In genomic region chr3:196985954-196986885, GRCh38 we compare ENCODE assay signal across 17 cellular contexts. TPM values are rescaled to one million over a fixed set of nuclear protein-coding genes. Genes with fewer than 3 reads are reported as not detected.
DNase-seq lines count a peak whose midpoint lies in the region; ATAC-seq, FAIRE-seq and TF ChIP-seq lines count a peak whose summit lies in the region.
"Had no signal": no experiment of that assay in that cellular context is flagged by ENCODE, and none has a peak within 500 bp of the region (broad histone marks: within the 10 kb centered on the region; RNA-seq: fewer than 3 reads in every experiment).

No MANE protein-coding gene starts in this region.

- CTCF ChIA-PET in K562 (lab: Yijun Ruan, JAX; ENCODE audit: low intra/inter-chr PET ratio) = no interaction called here

- no peaks in the 10 kb centered on the region for H3F3A ChIP-seq in GM23338 (replicated peaks; ENCODE audit: low read depth)

- intact Hi-C loops in K562 (cut with micrococcal nuclease) (no loop called here), kidney (cut with DNase I) (no loop called here), lower lobe of right lung (cut with DNase I) (no loop called here)

- H3K9me3 ChIP-seq in K562 (replicated peaks; ENCODE audit: control insufficient read depth, insufficient read depth, low read depth, low read length) (peaks cover 11% of the 10 kb centered on the region), kidney (ENCODE audit: control insufficient read depth in 1 of 2, low read length in 2 of 2) (peaks cover 0 to 6% of the 10 kb centered on the region in 2 donors), suprapubic skin (peaks cover 5% of the 10 kb centered on the region), lower lobe of right lung (peaks cover 7% of the 10 kb centered on the region)
- H3K9me3 ChIP-seq: HAP-1, prostate gland had no signal

- H3K27ac Mint-ChIP-seq in GM23338 = no peak overlapping the region
- H3K27ac Mint-ChIP-seq: activated CD4-positive, alpha-beta T cell treated with anti-CD3 and anti-CD28 coated beads, Interleukin-2, amount 10 ng/mL, durations not matched to agents 24 days and 14 days; activated naive CD4-positive, alpha-beta T cell treated with anti-CD3 and anti-CD28 coated beads, Interleukin-2, amount 10 ng/mL, durations not matched to agents 7 days and 5 days; dendritic cell treated with granulocyte-macrophage colony-stimulating factor and Interleukin-4, amounts not matched to agents 40 ng/mL and 50 ng/mL, for 4 days had no signal

- H3K9me3 Mint-ChIP-seq in GM23338 = peaks cover 13% of the 10 kb centered on the region

- H3K27ac ChIP-seq in GM23338 (ENCODE audit: low read depth) (no peak overlapping the region), K562 (ENCODE audit: extremely low read depth, low read depth, low read length) (no peak overlapping the region), kidney (ENCODE audit: low read depth in 2 of 2, low read length in 2 of 2) (no peak overlapping the region), suprapubic skin (no peak overlapping the region), lower lobe of right lung (no peak overlapping the region)
- H3K27ac ChIP-seq: epithelial cell of prostate, prostate gland had no signal

- ATAC-seq in GM23338 = no peak
- ATAC-seq in K562 = no peak
- ATAC-seq in lower lobe of right lung = no peak
- no peak for ATAC-seq in HG03439 (IDR thresholded peaks at IDR 0.05; ENCODE audit: unreplicated experiment)

- H4K20me1 ChIP-seq in GM23338 (replicated peaks; ENCODE audit: insufficient read depth) (no peaks in the 10 kb centered on the region), K562 (replicated peaks; ENCODE audit: control insufficient read depth, insufficient read depth, low read length) (0 out of 2 replicates have a peak, but pooled peaks cover 4% of the 10 kb centered on the region)

- no peaks in the 10 kb centered on the region for H3K4me1 ChIP-seq in GM23338 (ENCODE audit: insufficient read depth)
- peaks cover 18 to 33% of the 10 kb centered on the region in 2 experiments for H3K4me1 ChIP-seq in K562 (replicated peaks in 1 of 2; ENCODE audit: control insufficient read depth in 2 of 2, insufficient read depth in 2 of 2, low read length in 2 of 2)
- H3K4me1 ChIP-seq in kidney (ENCODE audit: control insufficient read depth in 1 of 2, insufficient read depth in 1 of 2, low read depth in 1 of 2, low read length in 2 of 2) = no peaks in the 10 kb centered on the region
- no peaks in the 10 kb centered on the region for H3K4me1 ChIP-seq in suprapubic skin
- no peaks in the 10 kb centered on the region for H3K4me1 ChIP-seq in lower lobe of right lung
- H3K4me1 ChIP-seq: HAP-1, prostate gland had no signal

- H3K27me3 Mint-ChIP-seq in GM23338 (ENCODE audit: insufficient read depth, low read depth, poor library complexity) = peaks cover 5% of the 10 kb centered on the region

- no peak overlapping the region for H3K4me3 ChIP-seq in GM23338
- H3K4me3 ChIP-seq in K562 = no peak overlapping the region
- H3K4me3 ChIP-seq in kidney (ENCODE audit: low read length in 2 of 2) = no peak overlapping the region
- H3K4me3 ChIP-seq in suprapubic skin = no peak overlapping the region
- H3K4me3 ChIP-seq in lower lobe of right lung = no peak overlapping the region
- H3K4me3 ChIP-seq: HAP-1, prostate gland had no signal

- BruUV-seq in K562 (replicated peaks; lab: Mats Ljungman, UMichigan) = no TSS peak

- no peak overlapping the region for H3K4me2 ChIP-seq in GM23338
- H3K4me2 ChIP-seq in K562 (ENCODE audit: insufficient read depth, low read length) = no peak overlapping the region

- TF ChIP-seq CTCF in GM23338 (conservative IDR thresholded peaks at IDR 0.05; ENCODE audit: low read depth in 2 of 2) (peak; percentile 8 to 44; a peak in 3 of 4 replicates), K562 (IDR thresholded peaks at IDR 0.05 in 2 of 3, conservative IDR thresholded peaks at IDR 0.05 in 1 of 3; ENCODE audit: insufficient read depth in 2 of 3, low read depth in 1 of 3, low read length in 3 of 3) (no peak), kidney (IDR thresholded peaks at IDR 0.05; ENCODE audit: borderline replicate concordance, extremely low read depth, insufficient read depth) (no peak), suprapubic skin (IDR thresholded peaks at IDR 0.05) (no peak), lower lobe of right lung (IDR thresholded peaks at IDR 0.05) (no peak)

- no peak for FAIRE-seq in K562 (lab: Jason Lieb, UNC)
- FAIRE-seq in kidney (lab: Jason Lieb, UNC) = peak; percentile 44
- FAIRE-seq: GM18507 had no signal

- no peaks in the 10 kb centered on the region for H3K4me1 Mint-ChIP-seq in GM23338
- H3K4me1 Mint-ChIP-seq: activated CD4-positive, alpha-beta T cell treated with anti-CD3 and anti-CD28 coated beads, Interleukin-2, amount 10 ng/mL, durations not matched to agents 24 days and 14 days; activated naive CD4-positive, alpha-beta T cell treated with anti-CD3 and anti-CD28 coated beads, Interleukin-2, amount 10 ng/mL, durations not matched to agents 7 days and 5 days had no signal

- H3K79me2 ChIP-seq in GM23338 (replicated peaks; ENCODE audit: insufficient read depth) = no peaks in the 10 kb centered on the region
- no peaks in the 10 kb centered on the region for H3K79me2 ChIP-seq in K562 (ENCODE audit: control insufficient read depth, insufficient read depth, low read length)

- H3K9me2 ChIP-seq in GM23338 (ENCODE audit: insufficient read depth) = no peaks in the 10 kb centered on the region

- peaks cover 5% of the 10 kb centered on the region; the same call in 2 of the 3 replicates for H3K36me3 Mint-ChIP-seq in GM23338 (ENCODE audit: low read depth)
- H3K36me3 Mint-ChIP-seq: activated naive CD4-positive, alpha-beta T cell treated with anti-CD3 and anti-CD28 coated beads, Interleukin-2, amount 10 ng/mL, durations not matched to agents 7 days and 5 days had no signal

- H3K27me3 ChIP-seq in GM23338 (ENCODE audit: insufficient read depth) = no peaks in the 10 kb centered on the region
- H3K27me3 ChIP-seq in K562 (ENCODE audit: control insufficient read depth in 2 of 2, insufficient read depth in 2 of 2, low read length in 2 of 2) = no peaks in the 10 kb centered on the region
- peaks cover 4% of the 10 kb centered on the region for H3K27me3 ChIP-seq in suprapubic skin
- peaks cover 15% of the 10 kb centered on the region for H3K27me3 ChIP-seq in lower lobe of right lung (ENCODE audit: low read depth)

- H3K4me3 Mint-ChIP-seq in GM23338 = no peak overlapping the region
- H3K4me3 Mint-ChIP-seq: activated CD4-positive, alpha-beta T cell treated with anti-CD3 and anti-CD28 coated beads, Interleukin-2, amount 10 ng/mL, durations not matched to agents 24 days and 14 days; activated naive CD4-positive, alpha-beta T cell treated with anti-CD3 and anti-CD28 coated beads, Interleukin-2, amount 10 ng/mL, durations not matched to agents 7 days and 5 days; dendritic cell treated with granulocyte-macrophage colony-stimulating factor and Interleukin-4, amounts not matched to agents 40 ng/mL and 50 ng/mL, for 4 days had no signal

- TF ChIP-seq POLR2A in K562 (conservative IDR thresholded peaks at IDR 0.05) = no peak
- no peak for TF ChIP-seq POLR2A in suprapubic skin (IDR thresholded peaks at IDR 0.05)

- no peak overlapping the region for H3K9ac ChIP-seq in K562 (ENCODE audit: insufficient read depth in 1 of 2, low read depth in 2 of 2, low read length in 2 of 2)
- no peak overlapping the region for H3K9ac ChIP-seq in kidney (ENCODE audit: low read length in 2 of 2)

- H3K36me3 ChIP-seq in GM23338 (ENCODE audit: insufficient read depth) (no peaks in the 10 kb centered on the region), K562 (ENCODE audit: control insufficient read depth, insufficient read depth, low read length) (no peaks in the 10 kb centered on the region), kidney (ENCODE audit: control insufficient read depth in 1 of 2, insufficient read depth in 2 of 2, low read length in 2 of 2) (no peaks in the 10 kb centered on the region), suprapubic skin (no peaks in the 10 kb centered on the region), lower lobe of right lung (no peaks in the 10 kb centered on the region)
- H3K36me3 ChIP-seq: HAP-1, prostate gland had no signal

- H3K9me1 ChIP-seq in K562 (ENCODE audit: control insufficient read depth, insufficient read depth, low read length) = peaks cover 4% of the 10 kb centered on the region

- no peak for DNase-seq in GM23338 (ENCODE audit: low spot score)
- no peak for DNase-seq in K562 (ENCODE audit: extremely low read depth in 1 of 4, low spot score in 3 of 4)
- DNase-seq in kidney = no peak
- peak; percentile 7 to 15 for DNase-seq in suprapubic skin (ENCODE audit: low spot score in 2 of 2)
- DNase-seq in lower lobe of right lung = no peak
- DNase-seq in anterior cingulate cortex (lab: John Stamatoyannopoulos, UW) = no peak
- DNase-seq: activated CD4-positive, alpha-beta T cell treated with anti-CD3 and anti-CD28 coated beads, Interleukin-2, amount 10 ng/mL, durations not matched to agents 24 days and 14 days; activated naive CD4-positive, alpha-beta T cell treated with anti-CD3 and anti-CD28 coated beads, Interleukin-2, amount 10 ng/mL, durations not matched to agents 7 days and 5 days; MV-4-11; NCI-H2029; NCI-H446 had no signal

- 78% methylated on average over 9 of the region's 9 CpGs for WGBS in K562 (ENCODE audit: insufficient coverage, low coverage, missing lambda C conversion rate)
- WGBS in suprapubic skin = 92% methylated on average over 9 of the region's 9 CpGs

- H2AFZ ChIP-seq in GM23338 (no peak overlapping the region), K562 (ENCODE audit: low read depth, low read length) (no peak overlapping the region)

- POLR2A ChIA-PET in K562 (lab: Yijun Ruan, JAX) = interaction anchor here (0.9 kb wide), 2 partner anchors 95 to 150 kb away, joined by 4 to 5 read pairs; no protein-coding TSS in a partner anchor

- TF ChIP-seq EP300 in K562 (IDR thresholded peaks at IDR 0.05; ENCODE audit: low read length) (no peak), suprapubic skin (IDR thresholded peaks at IDR 0.05) (no peak)

- no peak for TF ChIP-seq RAD21 in K562 (CRISPR knock-in tag; conservative IDR thresholded peaks at IDR 0.05 in 1 of 2, IDR thresholded peaks at IDR 0.05 in 1 of 2)

- in situ Hi-C loops in K562 (cut with MboI) = loop anchor here (25.0 kb wide), 1 partner anchor 526 kb away; no protein-coding TSS in a partner anchor

RNA-seq across cellular contexts. Expression of gene PIGZ, which starts 17.6 kb away (rescaled TPM):
- total RNA-seq in GM23338 (2014; rRNA removed; shearing (Covaris generic)) = not detected in 2 replicates
- polyA plus RNA-seq in GM23338 (2016; fragmentation: Nextera tagmentation; extraction: Ambion mirVana) (0.16 TPM in 1 of 2 replicates, not detected in the other), K562 (2011; rRNA removed) (1.8 and 2.8 TPM in 2 replicates), K562 (2014; fragmentation: Illumina TruSeq; extraction: Trizol) (0.79 and 0.91 TPM in 2 replicates), K562 (2014; fragmentation: Nextera tagmentation; extraction: Ambion mirVana) (under 1 TPM; 0.15 TPM), K562 (2014; rRNA removed) (1.2 and 2.0 TPM in 2 replicates), kidney (ENCODE audit: insufficient read depth, low read depth, low replicate concordance) (1.4 TPM)
- total RNA-seq in K562 (2011; cell fraction: chromatin; rRNA removed; ENCODE audit: low replicate concordance) = 3.6 and 5.8 TPM in 2 replicates
- 2.3 and 3.3 TPM in 2 replicates for total RNA-seq in K562 (2011; cell fraction: nucleolus; rRNA removed)
- 3.5 and 4.7 TPM in 2 replicates for total RNA-seq in K562 (2011; cell fraction: nucleoplasm; rRNA removed)
- total RNA-seq in K562 (2014; rRNA removed) (0.54 and 0.73 TPM in 2 replicates), K562 (2014; rRNA removed; fragmentation: Illumina TruSeq; extraction: Trizol) (0.48 and 0.76 TPM in 2 replicates), K562 (2015; rRNA removed; fragmentation: Illumina TruSeq; extraction: Trizol) (0.30 and 0.54 TPM in 2 replicates), K562 (2021) (0.87 and 1.0 TPM in 2 replicates), kidney (3.5 TPM), suprapubic skin (10 to 100 TPM; 11.0 to 17.4 (median 13.3) TPM), lower lobe of right lung (4.6 TPM)
- 2.3 and 2.8 TPM in 2 replicates for polyA plus RNA-seq in K562 (2011; cell fraction: cytosol; rRNA removed)
- polyA plus RNA-seq in K562 (2011; cell fraction: nucleus; rRNA removed) = 4.7 and 6.2 TPM in 2 replicates
- 1.2 and 4.7 TPM in 2 replicates for polyA plus RNA-seq in K562 (2012)
- 1.0 and 1.1 TPM in 2 replicates for polyA minus RNA-seq in K562 (2011; rRNA and poly(A)+ RNA removed)
- 1.1 and 1.3 TPM in 2 replicates for polyA minus RNA-seq in K562 (2011; cell fraction: cytosol; rRNA and poly(A)+ RNA removed)
- polyA minus RNA-seq in K562 (2011; cell fraction: nucleus; rRNA and poly(A)+ RNA removed) = 1.00 and 1.2 TPM in 2 replicates

RNA-seq across cellular contexts. Expression of gene MELTF, which starts 43.4 kb away (rescaled TPM):
- 5.2 and 5.4 TPM in 2 replicates for total RNA-seq in GM23338 (2014; rRNA removed; shearing (Covaris generic))
- polyA plus RNA-seq in GM23338 (2016; fragmentation: Nextera tagmentation; extraction: Ambion mirVana) = 1.3 and 1.4 TPM in 2 replicates
- total RNA-seq in K562 (2011; cell fraction: chromatin; rRNA removed; ENCODE audit: low replicate concordance) = 21.6 and 62.0 TPM in 2 replicates
- 25.8 and 34.5 TPM in 2 replicates for total RNA-seq in K562 (2011; cell fraction: nucleolus; rRNA removed)
- total RNA-seq in K562 (2011; cell fraction: nucleoplasm; rRNA removed) = 24.9 and 29.2 TPM in 2 replicates
- 6.8 and 8.4 TPM in 2 replicates for total RNA-seq in K562 (2014; rRNA removed)
- 3.0 and 3.3 TPM in 2 replicates for total RNA-seq in K562 (2014; rRNA removed; fragmentation: Illumina TruSeq; extraction: Trizol)
- total RNA-seq in K562 (2015; rRNA removed; fragmentation: Illumina TruSeq; extraction: Trizol) = 3.8 and 4.5 TPM in 2 replicates
- 10.5 and 11.7 TPM in 2 replicates for total RNA-seq in K562 (2021)
- 4.0 and 4.8 TPM in 2 replicates for polyA plus RNA-seq in K562 (2011; rRNA removed)
- 3.0 and 7.4 TPM in 2 replicates for polyA plus RNA-seq in K562 (2011; cell fraction: cytosol; rRNA removed)
- polyA plus RNA-seq in K562 (2011; cell fraction: nucleus; rRNA removed) = 17.2 and 37.9 TPM in 2 replicates
- 6.7 and 10.6 TPM in 2 replicates for polyA plus RNA-seq in K562 (2012)
- 3.7 and 4.9 TPM in 2 replicates for polyA plus RNA-seq in K562 (2014; fragmentation: Illumina TruSeq; extraction: Trizol)
- polyA plus RNA-seq in K562 (2014; fragmentation: Nextera tagmentation; extraction: Ambion mirVana) = under 1 TPM; 0.35 to 0.52 TPM
- polyA plus RNA-seq in K562 (2014; rRNA removed) = 8.1 and 8.6 TPM in 2 replicates
- polyA minus RNA-seq in K562 (2011; rRNA and poly(A)+ RNA removed) = 2.2 and 4.0 TPM in 2 replicates
- polyA minus RNA-seq in K562 (2011; cell fraction: cytosol; rRNA and poly(A)+ RNA removed) = 1.9 and 4.6 TPM in 2 replicates
- 11.0 and 16.4 TPM in 2 replicates for polyA minus RNA-seq in K562 (2011; cell fraction: nucleus; rRNA and poly(A)+ RNA removed)
- total RNA-seq in kidney = 8.7 TPM
- polyA plus RNA-seq in kidney (ENCODE audit: insufficient read depth, low read depth, low replicate concordance) = 6.1 TPM
- total RNA-seq in suprapubic skin = 10 to 100 TPM; 21.0 to 68.7 (median 34.4) TPM
- 5.2 TPM for total RNA-seq in lower lobe of right lung

RNA-seq across cellular contexts. Expression of gene NCBP2, which starts 43.9 kb away (rescaled TPM):
- total RNA-seq in GM23338 (2014; rRNA removed; shearing (Covaris generic)) = 72.7 and 78.4 TPM in 2 replicates
- polyA plus RNA-seq in GM23338 (2016; fragmentation: Nextera tagmentation; extraction: Ambion mirVana) (83.8 and 98.9 TPM in 2 replicates), K562 (2011; rRNA removed) (69.3 and 90.9 TPM in 2 replicates), K562 (2014; fragmentation: Illumina TruSeq; extraction: Trizol) (83.4 and 102 TPM in 2 replicates), K562 (2014; fragmentation: Nextera tagmentation; extraction: Ambion mirVana) (100 to 1,000 TPM in 1 of 2 experiments, 10 to 100 TPM in 1; 56.4 to 100 TPM), K562 (2014; rRNA removed) (91.1 and 123 TPM in 2 replicates), kidney (ENCODE audit: insufficient read depth, low read depth, low replicate concordance) (46.1 TPM)
- total RNA-seq in K562 (2011; cell fraction: chromatin; rRNA removed; ENCODE audit: low replicate concordance) = 45.7 and 67.9 TPM in 2 replicates
- 38.2 and 43.0 TPM in 2 replicates for total RNA-seq in K562 (2011; cell fraction: nucleolus; rRNA removed)
- total RNA-seq in K562 (2011; cell fraction: nucleoplasm; rRNA removed) = 44.9 and 65.0 TPM in 2 replicates
- total RNA-seq in K562 (2014; rRNA removed) (63.3 and 68.2 TPM in 2 replicates), K562 (2014; rRNA removed; fragmentation: Illumina TruSeq; extraction: Trizol) (82.2 and 82.3 TPM in 2 replicates), K562 (2015; rRNA removed; fragmentation: Illumina TruSeq; extraction: Trizol) (69.4 and 78.0 TPM in 2 replicates), K562 (2021) (64.0 and 67.0 TPM in 2 replicates), kidney (59.9 TPM), suprapubic skin (10 to 100 TPM; 27.1 to 33.0 (median 28.3) TPM), lower lobe of right lung (55.1 TPM)
- 29.7 and 50.4 TPM in 2 replicates for polyA plus RNA-seq in K562 (2011; cell fraction: cytosol; rRNA removed)
- 38.0 and 51.2 TPM in 2 replicates for polyA plus RNA-seq in K562 (2011; cell fraction: nucleus; rRNA removed)
- polyA plus RNA-seq in K562 (2012) = 55.9 and 83.1 TPM in 2 replicates
- 69.1 and 71.9 TPM in 2 replicates for polyA minus RNA-seq in K562 (2011; rRNA and poly(A)+ RNA removed)
- polyA minus RNA-seq in K562 (2011; cell fraction: cytosol; rRNA and poly(A)+ RNA removed) = 19.2 and 22.1 TPM in 2 replicates
- polyA minus RNA-seq in K562 (2011; cell fraction: nucleus; rRNA and poly(A)+ RNA removed) = 25.2 and 39.8 TPM in 2 replicates

Comparison
In these comparisons a context has a peak if more than half of its experiments do, and no peak if none do; other contexts are left out.
1. DNase-seq: peak in suprapubic skin (2 of 2); none in GM23338 (single experiment), K562 (0 of 4), kidney (single experiment), lower lobe of right lung (single experiment) and anterior cingulate cortex (0 of 58).
2. CTCF ChIP-seq: peak in GM23338 (2 of 2); none in K562 (0 of 3), kidney (single experiment), suprapubic skin (0 of 2) and lower lobe of right lung (single experiment).